ENCODE assay signal across 9 cellular contexts in the genomic region with DNA sequence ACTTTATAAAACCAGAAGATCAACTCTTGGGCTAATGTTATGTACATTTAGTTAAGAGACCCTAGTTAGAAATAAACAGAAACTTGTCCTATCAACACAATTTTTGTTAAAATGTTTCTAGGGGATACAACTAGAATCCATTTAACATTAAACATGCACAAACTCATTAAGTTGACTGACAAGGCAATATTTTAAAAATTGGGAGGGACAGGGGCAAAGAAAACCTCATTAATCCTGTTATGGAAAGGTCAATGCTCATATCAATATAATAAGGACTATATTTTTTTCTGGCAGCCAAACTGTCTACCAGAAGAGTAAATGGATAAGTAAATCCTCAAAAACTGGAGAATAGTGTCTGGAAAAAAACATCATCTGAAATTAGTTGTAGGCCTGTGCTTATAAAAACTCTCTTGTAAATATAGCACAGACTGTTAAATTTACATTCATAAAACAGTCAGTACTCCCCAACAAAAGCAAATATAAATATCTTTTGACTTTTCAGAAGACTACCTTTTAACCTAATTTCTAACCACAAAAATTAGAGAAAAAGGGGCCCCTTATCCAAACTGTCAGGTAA. TPM values are rescaled to one million over a fixed set of nuclear protein-coding genes. Genes with fewer than 3 reads are reported as not detected.
DNase-seq lines count a peak whose midpoint lies in the region; ATAC-seq, FAIRE-seq and TF ChIP-seq lines count a peak whose summit lies in the region.
"Had no signal": no experiment of that assay in that cellular context is flagged by ENCODE, and none has a peak within 500 bp of the region (broad histone marks: within the 10 kb centered on the region; RNA-seq: fewer than 3 reads in every experiment).

No MANE protein-coding gene starts in this region.

- H3K79me2 ChIP-seq in H1 (ENCODE audit: control insufficient read depth in 1 of 2, insufficient read depth in 2 of 2, low read length in 2 of 2), result peaks cover 88 to 94% of the 10 kb centered on the region in 2 experiments

- no peak overlapping the region for H2BK15ac ChIP-seq in H1 (ENCODE audit: low read length)

- H3K4me2 ChIP-seq in H1 (ENCODE audit: insufficient read depth in 1 of 2, low read depth in 2 of 2, low read length in 2 of 2), result peak overlapping the region; percentile 81 to 87

- peaks cover 64% of the 10 kb centered on the region for H3K4me1 ChIP-seq in Caco-2
- H3K4me1 ChIP-seq in H1 (replicated peaks in 1 of 4; ENCODE audit: control insufficient read depth in 3 of 4, insufficient read depth in 4 of 4, low read length in 3 of 4), result peaks cover 0 to 18% (median 8%) of the 10 kb centered on the region in 4 experiments; a peak in 4 of 7 replicates
- peaks cover 88 to 92% of the 10 kb centered on the region in 2 experiments for H3K4me1 ChIP-seq in neutrophil (ENCODE audit: control insufficient read depth in 1 of 2, insufficient read depth in 1 of 2, low read depth in 1 of 2, low read length in 1 of 2)

- POLR2A ChIA-PET in Caco-2 (lab: Charles Lee) (no interaction called here), H1 (lab: Charles Lee; ENCODE audit: partially characterized antibody) (interaction anchor here (0.6 to 13.8 kb wide), 10 partner anchors 8 to 857 kb away, joined by 3 to 176 read pairs (median 5); no protein-coding TSS in a partner anchor)

- no peak overlapping the region for H4K5ac ChIP-seq in H1 (ENCODE audit: insufficient read length, low read depth, low read length)

- peaks cover 35% of the 10 kb centered on the region for H3K4me1 Mint-ChIP-seq in Caco-2 (ENCODE audit: low read depth, unreplicated experiment)

- no peak for TF ChIP-seq EP300 in H1 (IDR thresholded peaks at IDR 0.05; ENCODE audit: borderline replicate concordance in 1 of 2, low read depth in 2 of 2, low read length in 2 of 2)

- no peak overlapping the region for H3K27ac Mint-ChIP-seq in Caco-2 (ENCODE audit: unreplicated experiment)

- H3K27me3 ChIP-seq in Caco-2 (replicated peaks; ENCODE audit: control insufficient read depth, insufficient read depth, low read length) (no peaks in the 10 kb centered on the region), H1 (replicated peaks in 1 of 4; ENCODE audit: control insufficient read depth in 3 of 4, extremely low read depth in 1 of 4, insufficient read depth in 3 of 4, low read length in 3 of 4) (no peaks in the 10 kb centered on the region), neutrophil (no peaks in the 10 kb centered on the region)

- no peak for FAIRE-seq in H1 (lab: Jason Lieb, UNC)
- FAIRE-seq: endometrium had no signal

- no peak overlapping the region for H3K23ac ChIP-seq in H1 (ENCODE audit: insufficient read length)

- peak overlapping the region; percentile 94 for H3K4me3 Mint-ChIP-seq in Caco-2 (ENCODE audit: unreplicated experiment)

- peaks cover 12% of the 10 kb centered on the region; the same call in 1 of the 2 replicates for H3K23me2 ChIP-seq in H1 (ENCODE audit: low read depth, low read length)

- H3K36me3 ChIP-seq in Caco-2 (ENCODE audit: control insufficient read depth, insufficient read depth, low read length), result no peaks in the 10 kb centered on the region
- peaks cover 0 to 35% (median 12%) of the 10 kb centered on the region in 4 experiments; a peak in 5 of 8 replicates for H3K36me3 ChIP-seq in H1 (ENCODE audit: control insufficient read depth in 2 of 4, insufficient read depth in 4 of 4, low read length in 3 of 4)
- H3K36me3 ChIP-seq in neutrophil, result no peaks in the 10 kb centered on the region

- no peak for TF ChIP-seq RAD21 in H1 (IDR thresholded peaks at IDR 0.05 in 1 of 2, conservative IDR thresholded peaks at IDR 0.05 in 1 of 2; ENCODE audit: low read depth in 2 of 2, low read length in 2 of 2)

- H2BK120ac ChIP-seq in H1 (replicated peaks; ENCODE audit: low read depth, low read length), result no peak overlapping the region

- H2BK12ac ChIP-seq in H1 (ENCODE audit: low read depth, low read length), result no peak overlapping the region

- no peak overlapping the region for H3K14ac ChIP-seq in H1 (ENCODE audit: insufficient read length)

- no peak overlapping the region for H3K4ac ChIP-seq in H1 (replicated peaks; ENCODE audit: insufficient read length, low read depth, low read length)

- H3K9me3 ChIP-seq in Caco-2, result no peaks in the 10 kb centered on the region
- no peaks in the 10 kb centered on the region; a peak in 1 of 4 replicates for H3K9me3 ChIP-seq in H1 (ENCODE audit: insufficient read depth in 2 of 2, low read depth in 1 of 2, low read length in 1 of 2)
- H3K9me3 ChIP-seq in neutrophil, result no peaks in the 10 kb centered on the region

- no peak for TF ChIP-seq CTCF in Caco-2 (IDR thresholded peaks at IDR 0.05; ENCODE audit: insufficient read depth in 1 of 2, low read depth in 1 of 2, low read length in 1 of 2, severe bottlenecking in 1 of 2, unreplicated experiment in 1 of 2)
- no peak for TF ChIP-seq CTCF in NB4 (IDR thresholded peaks at IDR 0.05; ENCODE audit: low read depth, low read length)
- TF ChIP-seq CTCF in H1 (IDR thresholded peaks at IDR 0.05; ENCODE audit: control extremely low read depth in 1 of 3, insufficient read depth in 1 of 3, low read depth in 1 of 3, low read length in 3 of 3), result no peak
- no peak for TF ChIP-seq CTCF in neutrophil (IDR thresholded peaks at IDR 0.05)

- no peak overlapping the region for H4K91ac ChIP-seq in H1 (replicated peaks; ENCODE audit: insufficient read length, low read length)

- DNase-seq in Caco-2, result no peak
- DNase-seq in NB4 (ENCODE audit: low read depth), result no peak
- no peak for DNase-seq in H1 (ENCODE audit: low read depth in 1 of 2, low spot score in 2 of 2)
- DNase-seq in activated CD4-positive, CD25-positive, alpha-beta regulatory T cell (lab: John Stamatoyannopoulos, UW), result no peak
- DNase-seq in NCI-H146 treated with DMSO at 0.1 percent for 48 hours (lab: John Stamatoyannopoulos, UW; ENCODE audit: unreplicated experiment), result no peak
- DNase-seq in superior temporal gyrus (ENCODE audit: extremely low spot score), result no peak

- no TSS peak for BruUV-seq in Caco-2 (replicated peaks; lab: Mats Ljungman, UMichigan)

- TF ChIP-seq POLR2A in NB4 (IDR thresholded peaks at IDR 0.05; ENCODE audit: extremely low read depth, insufficient read length) (no peak), H1 (IDR thresholded peaks at IDR 0.05; ENCODE audit: control extremely low read depth in 1 of 2, low read depth in 2 of 2, low read length in 2 of 2) (no peak)

- H2BK5ac ChIP-seq in H1 (ENCODE audit: low read depth, low read length), result no peak overlapping the region

- H3K56ac ChIP-seq in H1 (replicated peaks; ENCODE audit: insufficient read length, low read depth, low read length), result no peak overlapping the region

- peaks cover 89% of the 10 kb centered on the region for H3K36me3 Mint-ChIP-seq in Caco-2 (ENCODE audit: insufficient read depth, unreplicated experiment)

- H2AK5ac ChIP-seq in H1 (ENCODE audit: low read depth, low read length), result no peak overlapping the region

- no peak for ATAC-seq in HG02981 (IDR thresholded peaks at IDR 0.05; ENCODE audit: unreplicated experiment)

- intact Hi-C loops in Caco-2 (cut with micrococcal nuclease; ENCODE audit: unreplicated experiment), result loop anchor here (10.0 kb wide), 1 partner anchor 109 kb away; the partner anchor contains the start of gene IGF2BP2

- no peaks in the 10 kb centered on the region for H3K79me1 ChIP-seq in H1 (ENCODE audit: low read depth, low read length)

- H2AFZ ChIP-seq in H1 (ENCODE audit: low read length), result no peak overlapping the region

- no peak overlapping the region for H3K9ac ChIP-seq in H1 (replicated peaks in 1 of 4; ENCODE audit: extremely low read depth in 1 of 4, low read depth in 3 of 4, low read length in 3 of 4)

- no peaks in the 10 kb centered on the region for H3K9me3 Mint-ChIP-seq in Caco-2 (ENCODE audit: unreplicated experiment)

- no peak overlapping the region for H3K18ac ChIP-seq in H1 (ENCODE audit: extremely low read depth, low read length)

- no peak overlapping the region for H3K27ac ChIP-seq in H1 (ENCODE audit: low read depth, low read length)
- H3K27ac ChIP-seq in neutrophil, result peak overlapping the region; percentile 96

- no peaks in the 10 kb centered on the region for H3K27me3 Mint-ChIP-seq in Caco-2 (ENCODE audit: insufficient read depth, unreplicated experiment)

- H4K8ac ChIP-seq in H1 (ENCODE audit: extremely low read depth, insufficient read depth, low read length), result no peak overlapping the region

- no peak overlapping the region for H3K4me3 ChIP-seq in Caco-2 (ENCODE audit: low read depth, low read length)
- H3K4me3 ChIP-seq in NB4 (ENCODE audit: low read depth, low read length), result peak overlapping the region; percentile 83
- peak overlapping the region in 3 of 4 experiments; percentile 83 to 99 (median 92); a peak in 4 of 8 replicates for H3K4me3 ChIP-seq in H1 (ENCODE audit: extremely low read depth in 1 of 4, insufficient read depth in 2 of 4, low read depth in 3 of 4, low read length in 4 of 4)
- H3K4me3 ChIP-seq in neutrophil (ENCODE audit: low read depth in 1 of 2, low read length in 1 of 2), result no peak overlapping the region

- H2BK20ac ChIP-seq in H1 (ENCODE audit: low read length), result no peak overlapping the region

- peaks cover 47 to 68% of the 10 kb centered on the region in 2 experiments for H4K20me1 ChIP-seq in H1 (replicated peaks in 1 of 2; ENCODE audit: control insufficient read depth in 1 of 2, insufficient read depth in 2 of 2, low read length in 2 of 2)

- CTCF ChIA-PET in Caco-2 (lab: Charles Lee) (interaction anchor here (0.6 kb wide), 1 partner anchor 644 kb away, joined by 3 read pairs; no protein-coding TSS in a partner anchor), H1 (lab: Charles Lee; ENCODE audit: partially characterized antibody) (interaction anchor here (1.5 to 2.7 kb wide), 2 partner anchors 10 to 273 kb away, joined by 6 to 8 read pairs; no protein-coding TSS in a partner anchor)

TF ChIP-seq in H1, 55 proteins besides CTCF, POLR2A, EP300 and RAD21:
- TF ChIP-seq CEBPB (IDR thresholded peaks at IDR 0.05; ENCODE audit: low read depth, low read length) (no peak), HDAC6 (IDR thresholded peaks at IDR 0.05; ENCODE audit: low read depth, low read length) (no peak)

RNA-seq across cellular contexts. Expression of gene TRA2B, which starts 4.4 kb away (rescaled TPM):
- 197 and 204 TPM in 2 replicates for total RNA-seq in Caco-2 (2022)
- total RNA-seq in H1 (2021; fragmentation: NEBNext Ultra II Directional; extraction: Animal tissue kit (Norgen Biotek cat#: 25700)), result 267 and 274 TPM in 2 replicates
- polyA plus RNA-seq in H1 (2011; rRNA removed), result 206 and 251 TPM in 2 replicates
- polyA plus RNA-seq in H1 (2011; cell fraction: cytosol; rRNA removed), result 276 TPM
- polyA plus RNA-seq in H1 (2011; cell fraction: nucleus; rRNA removed), result 182 TPM
- 251 to 314 TPM (median 271 TPM) in 4 replicates for polyA plus RNA-seq in H1 (2012, experiment 1 of 2)
- 66.5 TPM for polyA plus RNA-seq in H1 (2012, experiment 2 of 2)
- 261 TPM for polyA plus RNA-seq in H1 (2013, experiment 1 of 2)
- polyA plus RNA-seq in H1 (2013, experiment 2 of 2), result 258 TPM
- polyA minus RNA-seq in H1 (2011; rRNA and poly(A)+ RNA removed), result 233 and 288 TPM in 2 replicates
- polyA minus RNA-seq in H1 (2011; cell fraction: cytosol; rRNA and poly(A)+ RNA removed), result 376 TPM
- 505 TPM for polyA minus RNA-seq in H1 (2011; cell fraction: nucleus; rRNA and poly(A)+ RNA removed)

Comparison
In these comparisons a context has a peak if more than half of its experiments do, and no peak if none do; other contexts are left out.
1. H3K4me3 ChIP-seq: peak in NB4 (single experiment) and H1 (3 of 4); none in Caco-2 (single experiment) and neutrophil (0 of 2).